Comparison of ENCODE assay signal across 2 cellular contexts in genomic region chr1:8043621-8044020, GRCh38.
TF ChIP-seq lines count a peak whose summit lies in the region.

No MANE protein-coding gene starts in this region.

TF ChIP-seq in HepG2, 621 proteins besides CTCF, POLR2A, EP300 and RAD21:
- TF ChIP-seq ZBTB40 (IDR thresholded peaks at IDR 0.05) (0 out of 2 replicates have a peak, but pooled peaks have one; percentile 25), ZBTB40 (CRISPR knock-in tag; IDR thresholded peaks at IDR 0.05) (peak; percentile 96), MAFK (conservative IDR thresholded peaks at IDR 0.05 in 1 of 2, IDR thresholded peaks at IDR 0.05 in 1 of 2; ENCODE audit: low read length in 2 of 2) (no peak)

TF ChIP-seq in GM12878, 131 proteins besides CTCF, POLR2A, EP300 and RAD21:
- TF ChIP-seq ZBTB40 (IDR thresholded peaks at IDR 0.05; ENCODE audit: borderline replicate concordance) (peak; percentile 26; the same call in 1 of the 2 replicates), USF2 (IDR thresholded peaks at IDR 0.05; ENCODE audit: borderline replicate concordance, low read depth, low read length) (no peak)
